In the genomic region with DNA sequence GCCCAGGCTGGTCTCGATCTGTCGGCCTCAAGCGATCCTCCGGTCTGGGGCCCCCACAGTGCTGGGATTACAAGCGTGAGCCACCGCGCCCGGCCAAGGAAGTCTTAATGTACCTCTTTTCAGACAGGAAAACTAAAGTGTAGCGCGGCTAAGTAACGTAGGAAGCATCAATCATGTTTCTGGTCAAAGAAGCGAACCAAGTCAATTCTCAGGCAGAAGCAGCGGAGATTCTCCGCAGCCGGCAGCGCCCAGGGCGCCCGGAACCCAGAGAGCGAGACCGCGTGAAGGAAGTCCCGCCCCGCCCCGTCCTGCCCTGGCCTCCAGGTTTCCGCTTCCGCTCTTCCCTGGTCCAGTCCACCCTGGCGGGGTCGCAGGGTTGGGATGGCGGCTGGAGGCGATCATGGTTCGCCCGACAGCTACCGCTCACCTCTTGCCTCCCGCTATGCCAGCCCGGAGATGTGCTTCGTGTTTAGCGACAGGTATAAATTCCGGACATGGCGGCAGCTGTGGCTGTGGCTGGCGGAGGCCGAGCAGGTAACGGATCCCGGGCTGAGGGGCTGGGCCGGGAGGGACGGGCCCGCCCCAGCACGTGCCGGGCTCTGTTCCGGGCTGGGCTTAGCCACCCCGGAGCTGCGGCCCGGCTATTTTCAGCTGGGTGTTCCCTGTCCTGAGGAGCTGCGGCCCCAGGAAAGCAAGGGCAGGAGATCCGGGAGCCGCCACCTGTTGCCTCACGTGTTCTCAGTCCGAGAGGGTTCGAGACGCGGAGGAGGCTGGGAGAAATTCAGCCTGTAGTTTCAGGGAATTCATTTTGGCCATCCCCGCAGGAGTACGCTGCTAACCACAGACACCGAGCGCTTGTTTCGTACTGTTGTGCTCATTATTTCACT, we compare ENCODE assay signal across 8 cellular contexts. TPM values are rescaled to one million over a fixed set of nuclear protein-coding genes. Genes with fewer than 3 reads are reported as not detected.
DNase-seq lines count a peak whose midpoint lies in the region; ATAC-seq, FAIRE-seq and TF ChIP-seq lines count a peak whose summit lies in the region.

Gene ADSL, plus strand, starts transcription at position 323 of the 887 bp plus-strand sequence. Its CDS starts 59 bp downstream, at position 382.

- peak within 1 kb of the TSS; percentile 90 for H2AK9ac ChIP-seq in IMR-90 (replicated peaks; ENCODE audit: low read depth, low read length, poor library complexity)

- H3K9me3 ChIP-seq in IMR-90 (ENCODE audit: control insufficient read depth, insufficient read depth, low read length), result no peaks in the 10 kb centered on the region
- no peaks in the 10 kb centered on the region for H3K9me3 ChIP-seq in esophagus muscularis mucosa

- TF ChIP-seq CTCF in IMR-90 (conservative IDR thresholded peaks at IDR 0.05; ENCODE audit: low read depth, low read length) (0 out of 2 replicates have a peak, but pooled peaks have one; percentile 19), esophagus muscularis mucosa (IDR thresholded peaks at IDR 0.05) (peak in 2 of 3 experiments; percentile 9 to 34)

- peak within 1 kb of the TSS; percentile 91 for H4K5ac ChIP-seq in IMR-90 (ENCODE audit: low read depth, low read length)

- peak within 1 kb of the TSS; percentile 96 to 97 for H4K8ac ChIP-seq in IMR-90 (ENCODE audit: low read depth in 2 of 2, low read length in 2 of 2)

- TF ChIP-seq RAD21 in IMR-90 (IDR thresholded peaks at IDR 0.05; ENCODE audit: low read length), result no peak

- H3K27ac ChIP-seq in IMR-90 (ENCODE audit: insufficient read depth, low read length) (peak within 1 kb of the TSS; percentile 95), esophagus muscularis mucosa (replicated peaks in 1 of 4) (peak within 1 kb of the TSS; percentile 86 to 90 (median 88))

- H2AFZ ChIP-seq in IMR-90 (replicated peaks; ENCODE audit: low read length, poor library complexity), result peak within 1 kb of the TSS; percentile 98

- intact Hi-C loops in IMR-90 (cut with micrococcal nuclease), result loop anchor here (1.0 to 5.0 kb wide), 4 partner anchors 34 to 302 kb away; partner anchors contain the start of gene TNRC6B
- intact Hi-C loops in esophagus muscularis mucosa (cut with DNase I), result loop anchor here (2.0 to 5.0 kb wide), 2 partner anchors 302 to 814 kb away; partner anchors contain the start of gene RPS19BP1

- peak within 1 kb of the TSS; percentile 94 for H3K56ac ChIP-seq in IMR-90 (ENCODE audit: extremely low read depth, insufficient read depth, low read length)

- CTCF ChIA-PET in IMR-90 (lab: Yijun Ruan, JAX), result interaction anchor here (0.8 to 1.3 kb wide), 2 partner anchors 11 to 302 kb away, joined by 4 read pairs; no protein-coding TSS in a partner anchor

- H3K9me1 ChIP-seq in IMR-90 (ENCODE audit: insufficient read depth, low read length), result peaks cover 3% of the 10 kb centered on the region; the same call in 1 of the 2 replicates

- H3K4me2 ChIP-seq in IMR-90 (ENCODE audit: low read depth, low read length), result peak within 1 kb of the TSS; percentile 86

- peaks cover 10% of the 10 kb centered on the region for H3K36me3 ChIP-seq in IMR-90 (ENCODE audit: control insufficient read depth, insufficient read depth, low read length)
- peaks cover 18 to 32% (median 27%) of the 10 kb centered on the region in 4 donors for H3K36me3 ChIP-seq in esophagus muscularis mucosa

- in situ Hi-C loops in IMR-90 (cut with MboI; ENCODE audit: low sequenced_read_pairs), result loop anchor here (5.0 to 10.0 kb wide), 3 partner anchors 169 to 812 kb away; partner anchors contain the start of genes RPS19BP1 and TNRC6B

- FAIRE-seq in RCC 7860 (lab: Jason Lieb, UNC), result no peak

- H2BK5ac ChIP-seq in IMR-90 (ENCODE audit: low read depth, low read length, poor library complexity, severe bottlenecking), result peak within 1 kb of the TSS; percentile 96

- peak within 1 kb of the TSS; percentile 97 to 99 for H3K4me3 Mint-ChIP-seq in activated T-cell treated with anti-CD3 and anti-CD28 coated beads, Interleukin-2, amount 50 U/mL, for 72 hours

- dilution Hi-C loops in IMR-90 (cut with HindIII; ENCODE audit: low sequenced_read_pairs, unreplicated experiment), result no loop called here

- peak within 1 kb of the TSS; percentile 88 for H3K4me3 ChIP-seq in IMR-90 (ENCODE audit: insufficient read depth, low read depth, low read length)
- H3K4me3 ChIP-seq in esophagus muscularis mucosa, result peak within 1 kb of the TSS; percentile 67 to 93 (median 81)

- peak within 1 kb of the TSS; percentile 95 for H3K23ac ChIP-seq in IMR-90 (ENCODE audit: low read depth, low read length)

- H3K79me1 ChIP-seq in IMR-90 (ENCODE audit: low read depth in 1 of 2, low read length in 2 of 2), result peaks cover 19 to 52% of the 10 kb centered on the region in 2 experiments; a peak in 3 of 4 replicates

- no peaks in the 10 kb centered on the region for H3K27me3 Mint-ChIP-seq in activated T-cell treated with anti-CD3 and anti-CD28 coated beads, Interleukin-2, amount 50 U/mL, for 72 hours (ENCODE audit: low read depth)

- WGBS in IMR-90 (ENCODE audit: extremely low coverage in 2 of 2, insufficient read length in 1 of 2), 2 experiments, result 0% methylated on average over 23 of the region's 65 CpGs; no CpG with 5 or more reads in 1 of the 2 experiments
- WGBS in esophagus muscularis mucosa, result 0% methylated on average over 20 of the region's 65 CpGs

- ATAC-seq in GM21515 (IDR thresholded peaks at IDR 0.05; ENCODE audit: unreplicated experiment), result peak; percentile 79
- peak; percentile 97 for ATAC-seq in IMR-90 (ENCODE audit: low read depth)
- peak; percentile 92 to 93 for ATAC-seq in activated T-cell treated with anti-CD3 and anti-CD28 coated beads, Interleukin-2, amount 50 U/mL, for 72 hours (replicated peaks in 1 of 2)

- peaks cover 2 to 20% of the 10 kb centered on the region in 2 donors for H3K36me3 Mint-ChIP-seq in activated T-cell treated with anti-CD3 and anti-CD28 coated beads, Interleukin-2, amount 50 U/mL, for 72 hours (ENCODE audit: insufficient read depth in 2 of 2)

- H4K91ac ChIP-seq in IMR-90 (ENCODE audit: insufficient read depth, low read depth, low read length), result peak within 1 kb of the TSS; percentile 94

- peak within 1 kb of the TSS; percentile 45; the same call in 1 of the 2 replicates for H2BK20ac ChIP-seq in IMR-90 (ENCODE audit: low read depth, low read length)

- TF ChIP-seq POLR2A in IMR-90 (IDR thresholded peaks at IDR 0.05; ENCODE audit: low read depth, low read length), result peak; percentile 83
- TF ChIP-seq POLR2A in esophagus muscularis mucosa (IDR thresholded peaks at IDR 0.05; ENCODE audit: low read depth), result peak; percentile 91

- peak within 1 kb of the TSS; percentile 76; the same call in 2 of the 3 replicates for H2BK15ac ChIP-seq in IMR-90 (ENCODE audit: low read depth, low read length)

- POLR2A ChIA-PET in IMR-90 (lab: Charles Lee; ENCODE audit: unreplicated experiment), result interaction anchor here (0.5 to 0.6 kb wide), 2 partner anchors 75 to 180 kb away, joined by 5 to 11 read pairs; no protein-coding TSS in a partner anchor

- peaks cover 59% of the 10 kb centered on the region for H3K4me1 Mint-ChIP-seq in activated T-cell treated with anti-CD3 and anti-CD28 coated beads, Interleukin-2, amount 50 U/mL, for 72 hours (ENCODE audit: low read depth)

- no peaks in the 10 kb centered on the region for H3K4me1 ChIP-seq in IMR-90 (ENCODE audit: control insufficient read depth, insufficient read depth, low read length)
- peaks cover 20 to 32% (median 29%) of the 10 kb centered on the region in 4 donors for H3K4me1 ChIP-seq in esophagus muscularis mucosa

- H3K27me3 ChIP-seq in IMR-90 (ENCODE audit: control insufficient read depth, insufficient read depth, low read length) (no peaks in the 10 kb centered on the region), esophagus muscularis mucosa (no peaks in the 10 kb centered on the region)

- no peaks in the 10 kb centered on the region for H3K9me3 Mint-ChIP-seq in activated T-cell treated with anti-CD3 and anti-CD28 coated beads, Interleukin-2, amount 50 U/mL, for 72 hours

- H3K27ac Mint-ChIP-seq in activated T-cell treated with anti-CD3 and anti-CD28 coated beads, Interleukin-2, amount 50 U/mL, for 72 hours, result peak within 1 kb of the TSS; percentile 98

- peak within 1 kb of the TSS; percentile 94 for H3K9ac ChIP-seq in IMR-90 (ENCODE audit: low read depth, low read length)

- H3K18ac ChIP-seq in IMR-90 (ENCODE audit: low read depth, low read length), result peak within 1 kb of the TSS; percentile 73

- H2AK5ac ChIP-seq in IMR-90 (ENCODE audit: low read depth, low read length), result peak within 1 kb of the TSS; percentile 89

- peak within 1 kb of the TSS; percentile 95 for H3K4ac ChIP-seq in IMR-90 (ENCODE audit: low read depth, low read length)

- peak; percentile 90 for DNase-seq in DMS 273 (lab: John Stamatoyannopoulos, UW; ENCODE audit: unreplicated experiment)
- DNase-seq in IMR-90, result peak; percentile 79
- peak; percentile 67 for DNase-seq in RCC 7860 (ENCODE audit: low spot score)
- peak; percentile 90 to 92 for DNase-seq in activated T-cell treated with anti-CD3 and anti-CD28 coated beads, Interleukin-2, amount 50 U/mL, for 72 hours
- peak; percentile 97 for DNase-seq in esophagus muscularis mucosa (ENCODE audit: extremely low spot score)
- DNase-seq in myocyte (ENCODE audit: low read depth), result peak; percentile 94
- peak; percentile 60 to 82 for DNase-seq in stimulated activated CD8-positive, alpha-beta memory T cell treated with anti-CD3 and anti-CD28 coated beads, Interleukin-7, amount 100 ng/mL, for 4 hours (ENCODE audit: low read depth in 2 of 2)

- H3K14ac ChIP-seq in IMR-90 (replicated peaks; ENCODE audit: low read depth, low read length), result peak within 1 kb of the TSS; percentile 97

- peaks cover 18% of the 10 kb centered on the region for H4K20me1 ChIP-seq in IMR-90 (ENCODE audit: insufficient read depth, low read length)

- BruUV-seq in IMR-90 (replicated peaks; lab: Mats Ljungman, UMichigan), result no TSS peak

- TF ChIP-seq EP300 in esophagus muscularis mucosa (IDR thresholded peaks at IDR 0.05), result no peak

- H2BK120ac ChIP-seq in IMR-90 (ENCODE audit: low read depth, low read length), result peak within 1 kb of the TSS; percentile 90

TF ChIP-seq in IMR-90, 13 proteins besides CTCF, POLR2A, EP300 and RAD21 (continues in another document):
- no peak for TF ChIP-seq MAFK (IDR thresholded peaks at IDR 0.05; ENCODE audit: low read depth, low read length)

RNA-seq across cellular contexts. Expression of gene ADSL, which starts in this region (rescaled TPM):
- total RNA-seq in IMR-90 (2012; rRNA removed), result 181 and 229 TPM in 2 replicates
- 89.8 and 93.6 TPM in 2 replicates for polyA plus RNA-seq in IMR-90 (2012; rRNA removed)
- polyA plus RNA-seq in IMR-90 (2012; cell fraction: cytosol; rRNA removed), result 54.2 and 95.4 TPM in 2 replicates
- 84.2 and 143 TPM in 2 replicates for polyA plus RNA-seq in IMR-90 (2012; cell fraction: nucleus; rRNA removed; ENCODE audit: low replicate concordance)
- 100 to 1,000 TPM in 1 of 2 donors, 10 to 100 TPM in 1; 98.7 to 102 TPM for total RNA-seq in activated T-cell treated with anti-CD3 and anti-CD28 coated beads, Interleukin-2, amount 50 U/mL, for 72 hours
- 10 to 100 TPM; 58.7 to 91.1 (median 76.3) TPM for total RNA-seq in esophagus muscularis mucosa
- 187 and 265 TPM in 2 replicates for total RNA-seq in myocyte
- 87.8 TPM for polyA plus RNA-seq in myocyte (2012)

Comparison
In these comparisons a context has a peak if more than half of its experiments do, and no peak if none do; other contexts are left out.
1. Peak in every context shown above with its lines: DNase-seq, ATAC-seq, H3K4me3 ChIP-seq and H3K27ac ChIP-seq.